2 cellular contexts compared by ENCODE assay signal in genomic region chr4:3852309-3852708, GRCh38.
TF ChIP-seq lines count a peak whose summit lies in the region.

No MANE protein-coding gene starts in this region.

TF ChIP-seq in HCT116, 20 proteins besides CTCF, POLR2A, EP300 and RAD21 (continued from another document):
- TF ChIP-seq ZBTB33 (IDR thresholded peaks at IDR 0.05; ENCODE audit: extremely low read depth, insufficient replicate concordance, low read length) (no peak), SIN3A (IDR thresholded peaks at IDR 0.05; ENCODE audit: low read depth) (no peak), TCF7L2 (IDR thresholded peaks at IDR 0.05; ENCODE audit: borderline replicate concordance, extremely low read depth, insufficient read depth, insufficient read length) (no peak), REST (IDR thresholded peaks at IDR 0.05; ENCODE audit: low read depth) (no peak), FOSL1 (IDR thresholded peaks at IDR 0.05; ENCODE audit: low read depth) (no peak)
TF ChIP-seq in HCT116: peak in this region for 0.

TF ChIP-seq in WTC11, 78 proteins besides CTCF, POLR2A, EP300 and RAD21 (continued from another document):
- no peak for TF ChIP-seq SOX15 (CRISPR knock-in tag; IDR thresholded peaks at IDR 0.05)
